In the genomic region with DNA sequence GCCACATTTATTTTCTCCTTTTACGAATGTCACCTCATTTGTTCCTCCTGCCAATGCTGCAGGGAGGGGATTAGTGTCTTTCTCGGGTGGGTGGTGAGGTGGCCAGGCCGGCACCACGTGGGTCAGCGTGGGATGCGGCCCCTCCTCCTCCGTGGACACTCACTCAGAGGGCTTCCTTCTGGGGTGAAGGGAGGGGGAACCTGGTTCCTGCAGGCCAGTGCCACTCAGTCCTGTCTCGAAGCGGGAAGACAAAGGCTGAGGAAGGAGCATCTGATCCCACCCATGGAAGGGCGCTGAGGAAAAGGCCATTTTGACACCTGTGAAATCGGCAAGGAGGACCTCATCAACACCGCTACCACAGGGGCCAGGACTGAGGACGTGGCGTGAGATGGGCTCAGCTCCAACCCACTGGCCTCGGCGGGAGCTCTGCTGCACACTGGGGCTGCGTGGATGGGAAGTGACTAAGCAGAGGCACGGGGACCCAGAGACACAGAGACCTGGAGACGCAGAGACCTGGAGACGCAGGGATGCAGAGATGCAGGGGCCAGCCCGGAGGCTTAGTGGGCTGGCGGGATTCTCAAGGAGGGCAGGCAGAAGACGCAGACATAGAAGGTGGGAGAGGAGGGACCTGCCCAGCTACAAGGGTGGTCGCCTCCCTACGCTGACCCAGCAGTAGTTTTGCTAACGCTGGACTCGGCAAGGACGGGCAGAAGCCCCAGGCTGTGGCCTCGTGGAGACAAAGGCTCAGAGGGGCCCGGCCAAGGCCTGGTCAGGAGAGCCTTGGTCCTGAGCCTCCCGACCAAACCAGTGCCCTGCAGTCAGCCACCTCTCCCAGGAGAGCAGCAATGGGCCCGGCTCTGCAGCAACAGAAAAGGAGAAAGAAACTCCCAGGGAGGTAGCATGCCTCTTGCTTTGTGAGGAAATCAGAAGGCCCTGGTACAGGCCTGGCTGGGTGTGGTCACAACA, we compare ENCODE assay signal across 16 cellular contexts.
A peak's percentile ranks its signal among the peaks of the same experiment; 100 is the strongest.
DNase-seq lines count a peak whose midpoint lies in the region; ATAC-seq and TF ChIP-seq lines count a peak whose summit lies in the region.
"Had no signal": no experiment of that assay in that cellular context is flagged by ENCODE, and none has a peak within 500 bp of the region (broad histone marks: within the 10 kb centered on the region; RNA-seq: fewer than 3 reads in every experiment).

No MANE protein-coding gene starts in this region.

- peak; percentile 17 for DNase-seq in Right ventricle myocardium superior
- no peak for DNase-seq in right cardiac atrium
- DNase-seq in central memory CD8-positive, alpha-beta T cell (ENCODE audit: low spot score in 2 of 2): peak; percentile 5
- DNase-seq in lower lobe of right lung: peak; percentile 31
- peak; percentile 63 for DNase-seq in type B pancreatic cell (ENCODE audit: extremely low spot score, unreplicated experiment)
- no peak for DNase-seq in activated naive CD4-positive, alpha-beta T cell treated with anti-CD3 and anti-CD28 coated beads, Interleukin-2, amount 50 U/mL, for 72 hours (ENCODE audit: low spot score in 2 of 2)
- no peak for DNase-seq in effector memory CD8-positive, alpha-beta T cell
- DNase-seq: DND-41, esophagus squamous epithelium, NCI-H1417, NCI-H2171 treated with DMSO at 0.1 percent for 48 hours had no signal

- H3K36me3 ChIP-seq in lower lobe of right lung: no peaks in the 10 kb centered on the region
- H3K36me3 ChIP-seq: esophagus squamous epithelium, vagina had no signal

- H3K9me3 Mint-ChIP-seq in central memory CD8-positive, alpha-beta T cell: no peaks in the 10 kb centered on the region
- no peaks in the 10 kb centered on the region for H3K9me3 Mint-ChIP-seq in type B pancreatic cell
- H3K9me3 Mint-ChIP-seq in activated naive CD4-positive, alpha-beta T cell treated with anti-CD3 and anti-CD28 coated beads, Interleukin-2, amount 50 U/mL, for 72 hours: no peaks in the 10 kb centered on the region
- no peaks in the 10 kb centered on the region for H3K9me3 Mint-ChIP-seq in effector memory CD8-positive, alpha-beta T cell
- H3K9me3 Mint-ChIP-seq: CD4-positive, alpha-beta T cell; dendritic cell treated with granulocyte-macrophage colony-stimulating factor and Interleukin-4, amounts not matched to agents 40 ng/mL and 50 ng/mL, for 4 days; stimulated activated naive CD8-positive, alpha-beta T cell treated with anti-CD3 and anti-CD28 coated beads, Interleukin-15, Interleukin-2, amounts not matched to agents 100 ng/mL and 50 ng/mL, for 24 hours had no signal

- H3K4me3 ChIP-seq in right cardiac atrium (ENCODE audit: low read length) (no peak overlapping the region), lower lobe of right lung (no peak overlapping the region)
- H3K4me3 ChIP-seq: esophagus squamous epithelium, vagina had no signal

- H3K4me3 Mint-ChIP-seq in central memory CD8-positive, alpha-beta T cell: no peak overlapping the region
- no peak overlapping the region for H3K4me3 Mint-ChIP-seq in type B pancreatic cell
- no peak overlapping the region for H3K4me3 Mint-ChIP-seq in effector memory CD8-positive, alpha-beta T cell
- H3K4me3 Mint-ChIP-seq: CD4-positive, alpha-beta T cell; dendritic cell treated with granulocyte-macrophage colony-stimulating factor and Interleukin-4, amounts not matched to agents 40 ng/mL and 50 ng/mL, for 4 days; stimulated activated naive CD8-positive, alpha-beta T cell treated with anti-CD3 and anti-CD28 coated beads, Interleukin-15, Interleukin-2, amounts not matched to agents 100 ng/mL and 50 ng/mL, for 24 hours had no signal

- peaks cover 30% of the 10 kb centered on the region for H3K27me3 Mint-ChIP-seq in central memory CD8-positive, alpha-beta T cell
- peaks cover 16% of the 10 kb centered on the region for H3K27me3 Mint-ChIP-seq in type B pancreatic cell
- H3K27me3 Mint-ChIP-seq in effector memory CD8-positive, alpha-beta T cell: peaks cover 27 to 56% of the 10 kb centered on the region in 2 donors
- H3K27me3 Mint-ChIP-seq: dendritic cell treated with granulocyte-macrophage colony-stimulating factor and Interleukin-4, amounts not matched to agents 40 ng/mL and 50 ng/mL, for 4 days had no signal

- ATAC-seq in Right ventricle myocardium superior (ENCODE audit: poor library complexity): no peak
- ATAC-seq in right cardiac atrium: no peak
- ATAC-seq in central memory CD8-positive, alpha-beta T cell (replicated peaks; ENCODE audit: extremely low read depth, poor library complexity, severe bottlenecking): no peak
- ATAC-seq in lower lobe of right lung: no peak
- no peak for ATAC-seq in activated naive CD4-positive, alpha-beta T cell treated with anti-CD3 and anti-CD28 coated beads, Interleukin-2, amount 50 U/mL, for 72 hours
- ATAC-seq in HG03025 (IDR thresholded peaks at IDR 0.05; ENCODE audit: low FRiP score, unreplicated experiment): no peak
- ATAC-seq in effector memory CD8-positive, alpha-beta T cell (replicated peaks): no peak

- no peaks in the 10 kb centered on the region for H3K4me1 Mint-ChIP-seq in central memory CD8-positive, alpha-beta T cell
- no peaks in the 10 kb centered on the region for H3K4me1 Mint-ChIP-seq in type B pancreatic cell (ENCODE audit: unreplicated experiment)
- H3K4me1 Mint-ChIP-seq in effector memory CD8-positive, alpha-beta T cell (ENCODE audit: low read depth in 2 of 2): no peaks in the 10 kb centered on the region

- H3K27ac ChIP-seq in right cardiac atrium (ENCODE audit: low read length) (no peak overlapping the region), lower lobe of right lung (no peak overlapping the region)
- H3K27ac ChIP-seq: esophagus squamous epithelium, vagina had no signal

- H3K27ac Mint-ChIP-seq in central memory CD8-positive, alpha-beta T cell (ENCODE audit: low read depth): no peak overlapping the region
- H3K27ac Mint-ChIP-seq in type B pancreatic cell: no peak overlapping the region
- H3K27ac Mint-ChIP-seq in activated naive CD4-positive, alpha-beta T cell treated with anti-CD3 and anti-CD28 coated beads, Interleukin-2, amount 50 U/mL, for 72 hours: no peak overlapping the region
- no peak overlapping the region for H3K27ac Mint-ChIP-seq in effector memory CD8-positive, alpha-beta T cell
- H3K27ac Mint-ChIP-seq: CD4-positive, alpha-beta T cell; dendritic cell treated with granulocyte-macrophage colony-stimulating factor and Interleukin-4, amounts not matched to agents 40 ng/mL and 50 ng/mL, for 4 days; stimulated activated naive CD8-positive, alpha-beta T cell treated with anti-CD3 and anti-CD28 coated beads, Interleukin-15, Interleukin-2, amounts not matched to agents 100 ng/mL and 50 ng/mL, for 24 hours had no signal

- H3K4me1 ChIP-seq in right cardiac atrium (ENCODE audit: control insufficient read depth, insufficient read depth, low read length) (no peaks in the 10 kb centered on the region), lower lobe of right lung (no peaks in the 10 kb centered on the region)
- H3K4me1 ChIP-seq: esophagus squamous epithelium, vagina had no signal

- TF ChIP-seq CTCF in lower lobe of right lung (IDR thresholded peaks at IDR 0.05): no peak
- no peak for TF ChIP-seq CTCF in type B pancreatic cell (conservative IDR thresholded peaks at IDR 0.05)

- H3K9me3 ChIP-seq in right cardiac atrium (ENCODE audit: control insufficient read depth, low read length) (no peaks in the 10 kb centered on the region), lower lobe of right lung (no peaks in the 10 kb centered on the region)
- H3K9me3 ChIP-seq: esophagus squamous epithelium, vagina had no signal

- intact Hi-C loops in Right ventricle myocardium superior (cut with DNase I) (no loop called here), right cardiac atrium (cut with DNase I) (no loop called here), lower lobe of right lung (cut with DNase I) (no loop called here)

- H3K27me3 ChIP-seq in right cardiac atrium (ENCODE audit: control insufficient read depth, insufficient read depth): no peaks in the 10 kb centered on the region
- H3K27me3 ChIP-seq in lower lobe of right lung (ENCODE audit: low read depth): peaks cover 6% of the 10 kb centered on the region
- H3K27me3 ChIP-seq: vagina had no signal

- H3K36me3 Mint-ChIP-seq in central memory CD8-positive, alpha-beta T cell (ENCODE audit: insufficient read depth): peaks cover 4% of the 10 kb centered on the region
- no peaks in the 10 kb centered on the region for H3K36me3 Mint-ChIP-seq in type B pancreatic cell
- no peaks in the 10 kb centered on the region for H3K36me3 Mint-ChIP-seq in activated naive CD4-positive, alpha-beta T cell treated with anti-CD3 and anti-CD28 coated beads, Interleukin-2, amount 50 U/mL, for 72 hours
- H3K36me3 Mint-ChIP-seq in effector memory CD8-positive, alpha-beta T cell (ENCODE audit: insufficient read depth): no peaks in the 10 kb centered on the region

- 80% methylated on average over 32 of the region's 32 CpGs for WGBS in right cardiac atrium

Comparison
In these comparisons a context has a peak if more than half of its experiments do, and no peak if none do; other contexts are left out.
1. DNase-seq: peak in Right ventricle myocardium superior (single experiment), central memory CD8-positive, alpha-beta T cell (2 of 2), lower lobe of right lung (single experiment) and type B pancreatic cell (single experiment); none in right cardiac atrium (0 of 3), activated naive CD4-positive, alpha-beta T cell treated with anti-CD3 and anti-CD28 coated beads, Interleukin-2, amount 50 U/mL, for 72 hours (0 of 2) and effector memory CD8-positive, alpha-beta T cell (0 of 3).